Comparison of ENCODE assay signal across 2 cellular contexts in genomic region chr22:30291334-30291892, GRCh38.
TF ChIP-seq lines count a peak whose summit lies in the region.

No MANE protein-coding gene starts in this region.

TF ChIP-seq in HepG2, 621 proteins besides CTCF, POLR2A, EP300 and RAD21:
- no peak for TF ChIP-seq TOE1 (CRISPR knock-in tag; IDR thresholded peaks at IDR 0.05)
- TF ChIP-seq TBX2 (CRISPR knock-in tag; IDR thresholded peaks at IDR 0.05; ENCODE audit: borderline replicate concordance): 0 out of 2 replicates have a peak, but pooled peaks have one; percentile 18

TF ChIP-seq in GM12891, 5 proteins besides CTCF, POLR2A, EP300 and RAD21:
- no peak for TF ChIP-seq SPI1 (IDR thresholded peaks at IDR 0.05; ENCODE audit: low read depth, low read length)
- TF ChIP-seq PAX5 (IDR thresholded peaks at IDR 0.05; ENCODE audit: insufficient read depth, low read length, severe bottlenecking): no peak
- no peak for TF ChIP-seq TAF1 (IDR thresholded peaks at IDR 0.05; ENCODE audit: low read depth, low read length)
